ENCODE assay signal across 25 cellular contexts in genomic region chr6:135141182-135141581, GRCh38. TPM values are rescaled to one million over a fixed set of nuclear protein-coding genes. Genes with fewer than 3 reads are reported as not detected.
"Had no signal": no experiment of that assay in that cellular context is flagged by ENCODE, and none has a peak within 500 bp of the region (broad histone marks: within the 10 kb centered on the region; RNA-seq: fewer than 3 reads in every experiment).

No MANE protein-coding gene starts in this region.

- H3K9me3 Mint-ChIP-seq: dendritic cell treated with granulocyte-macrophage colony-stimulating factor and Interleukin-4, amounts not matched to agents 40 ng/mL and 50 ng/mL, for 4 days; effector memory CD8-positive, alpha-beta T cell; nephron had no signal

- H3K79me2 ChIP-seq: hepatocyte had no signal

- FAIRE-seq: kidney had no signal

- H3K9me3 ChIP-seq: left ventricle myocardium inferior, lower lobe of right lung, neutrophil, psoas muscle, spleen, stomach, thoracic aorta, transverse colon had no signal

- ATAC-seq: effector memory CD8-positive, alpha-beta T cell; left cardiac atrium; psoas muscle; sciatic nerve had no signal

- H3K4me1 ChIP-seq: left ventricle myocardium inferior, lower lobe of right lung, psoas muscle, stomach had no signal

- H3K36me3 ChIP-seq: left ventricle myocardium inferior, lower lobe of right lung, neutrophil, spleen, stomach, thoracic aorta, transverse colon had no signal

- H3K27me3 ChIP-seq: hepatocyte, neutrophil, spleen, stomach, transverse colon had no signal

- H3K27ac ChIP-seq: hepatocyte, left ventricle myocardium inferior, lower lobe of right lung, neutrophil, psoas muscle, spleen, stomach, thoracic aorta, transverse colon had no signal

- H3K27ac Mint-ChIP-seq: dendritic cell treated with granulocyte-macrophage colony-stimulating factor and Interleukin-4, amounts not matched to agents 40 ng/mL and 50 ng/mL, for 4 days; effector memory CD8-positive, alpha-beta T cell; nephron had no signal

- H3K4me2 ChIP-seq: hepatocyte had no signal

- H3K4me3 Mint-ChIP-seq: dendritic cell treated with granulocyte-macrophage colony-stimulating factor and Interleukin-4, amounts not matched to agents 40 ng/mL and 50 ng/mL, for 4 days; effector memory CD8-positive, alpha-beta T cell; nephron had no signal

- H2AFZ ChIP-seq: hepatocyte had no signal

- H3K4me3 ChIP-seq: hepatocyte, left ventricle myocardium inferior, lower lobe of right lung, psoas muscle, spleen, stomach, thoracic aorta, transverse colon had no signal

- H3K27me3 Mint-ChIP-seq: effector memory CD8-positive, alpha-beta T cell had no signal

- DNase-seq: effector memory CD8-positive, alpha-beta T cell; foreskin melanocyte; head of caudate nucleus; kidney; left cardiac atrium; left ventricle myocardium inferior; lower lobe of right lung; mesenchymal stem cell; midbrain; psoas muscle; retina; spleen; stimulated activated CD4-positive, alpha-beta T cell treated with anti-CD3 and anti-CD28 coated beads, Interleukin-15, amount 100 ng/mL, for 24 hours; stimulated activated CD4-positive, alpha-beta T cell treated with anti-CD3 and anti-CD28 coated beads, Interleukin-1b, Interleukin-23, amount 100 ng/mL, for 48 hours; stimulated activated CD4-positive, alpha-beta T cell treated with anti-CD3 and anti-CD28 coated beads, Interleukin-4, amount 100 ng/mL, for 24 hours; stimulated activated naive CD4-positive, alpha-beta T cell; stomach; substantia nigra; transverse colon had no signal

RNA-seq across cellular contexts. Expression of gene MYB, which starts 39.9 kb away (rescaled TPM):
- total RNA-seq: thoracic aorta had no signal
